11 cellular contexts compared by ENCODE assay signal in genomic region chr12:32559434-32559833, GRCh38.
A peak's percentile ranks its signal among the peaks of the same experiment; 100 is the strongest.
DNase-seq lines count a peak whose midpoint lies in the region; ATAC-seq and TF ChIP-seq lines count a peak whose summit lies in the region.
"Had no signal": no experiment of that assay in that cellular context is flagged by ENCODE, and none has a peak within 500 bp of the region (broad histone marks: within the 10 kb centered on the region; RNA-seq: fewer than 3 reads in every experiment).

No MANE protein-coding gene starts in this region.

- H4K91ac ChIP-seq in neuronal stem cell (ENCODE audit: low read depth, low read length, poor library complexity), result no peak overlapping the region

- CTCF ChIA-PET in CD8-positive, alpha-beta memory T cell (lab: Charles Lee), result no interaction called here

- no peak overlapping the region for H2AFZ ChIP-seq in osteoblast (ENCODE audit: low read length)
- no peak overlapping the region for H2AFZ ChIP-seq in neuronal stem cell (ENCODE audit: low read length)

- H3K4me1 ChIP-seq in colonic mucosa (no peaks in the 10 kb centered on the region), osteoblast (ENCODE audit: insufficient read depth, low read length) (no peaks in the 10 kb centered on the region), neuronal stem cell (ENCODE audit: control insufficient read depth in 2 of 2, insufficient read depth in 1 of 2, low read depth in 1 of 2, low read length in 2 of 2) (peaks cover 5 to 8% of the 10 kb centered on the region in 2 donors)
- no peaks in the 10 kb centered on the region for H3K4me1 ChIP-seq in CD8-positive, alpha-beta memory T cell (ENCODE audit: insufficient read depth, low read length)

- H2BK15ac ChIP-seq in neuronal stem cell (ENCODE audit: low read length), result no peak overlapping the region

- H4K20me1 ChIP-seq in osteoblast (ENCODE audit: insufficient read depth, low read length), result no peaks in the 10 kb centered on the region

- H3K4me2 ChIP-seq in osteoblast (ENCODE audit: insufficient read depth, low read length), result peak overlapping the region; percentile 21
- H3K4me2 ChIP-seq in neuronal stem cell (ENCODE audit: insufficient read depth, low read length, poor library complexity, severe bottlenecking), result no peak overlapping the region

- ATAC-seq in GM18867 (IDR thresholded peaks at IDR 0.05; ENCODE audit: unreplicated experiment) (peak; percentile 6), HG02938 (IDR thresholded peaks at IDR 0.05; ENCODE audit: unreplicated experiment) (peak; percentile 15), GM21360 (IDR thresholded peaks at IDR 0.05; ENCODE audit: unreplicated experiment) (no peak)

- H3K9me3 Mint-ChIP-seq in CD8-positive, alpha-beta memory T cell, result peaks cover 0 to 2% (median 0%) of the 10 kb centered on the region in 5 donors

- POLR2A ChIA-PET in CD8-positive, alpha-beta memory T cell (lab: Charles Lee), result no interaction called here

- H3K4me3 ChIP-seq in colonic mucosa (no peak overlapping the region), osteoblast (ENCODE audit: insufficient read depth, low read length) (no peak overlapping the region), neuronal stem cell (ENCODE audit: low read length in 2 of 2) (no peak overlapping the region)
- no peak overlapping the region for H3K4me3 ChIP-seq in CD8-positive, alpha-beta memory T cell (ENCODE audit: low read length)
- H3K4me3 ChIP-seq: esophagus muscularis mucosa had no signal

- H3K27me3 Mint-ChIP-seq in CD8-positive, alpha-beta memory T cell, result peaks cover 2 to 3% of the 10 kb centered on the region in 2 donors

- H3K9ac ChIP-seq in colonic mucosa (ENCODE audit: low read depth in 2 of 2, low read length in 2 of 2), result no peak overlapping the region
- H3K9ac ChIP-seq in neuronal stem cell (ENCODE audit: low read depth, low read length, poor library complexity), result no peak overlapping the region

- H3K27ac Mint-ChIP-seq in CD8-positive, alpha-beta memory T cell, result no peak overlapping the region

- H3K14ac ChIP-seq in neuronal stem cell (ENCODE audit: low read length), result no peak overlapping the region

- H3K27me3 ChIP-seq in colonic mucosa (no peaks in the 10 kb centered on the region), osteoblast (ENCODE audit: insufficient read depth, low read length) (no peaks in the 10 kb centered on the region), neuronal stem cell (ENCODE audit: control insufficient read depth in 3 of 3, insufficient read depth in 3 of 3, low read depth in 1 of 3, low read length in 3 of 3) (no peaks in the 10 kb centered on the region)
- no peaks in the 10 kb centered on the region for H3K27me3 ChIP-seq in CD8-positive, alpha-beta memory T cell (ENCODE audit: insufficient read depth, low read length, poor library complexity, severe bottlenecking)
- H3K27me3 ChIP-seq: esophagus muscularis mucosa had no signal

- no peaks in the 10 kb centered on the region for H3K79me2 ChIP-seq in osteoblast (ENCODE audit: insufficient read depth, low read length)

- DNase-seq in colonic mucosa (no peak), osteoblast (ENCODE audit: insufficient read length, low spot score, missing footprints) (no peak), neuronal stem cell (ENCODE audit: low spot score) (no peak), dermis blood vessel endothelial cell (no peak)
- no peak for DNase-seq in CD8-positive, alpha-beta memory T cell
- DNase-seq: Caco-2, NCI-H2029 treated with DMSO at 0.1 percent for 48 hours had no signal

- H3K36me3 Mint-ChIP-seq in CD8-positive, alpha-beta memory T cell, result no peaks in the 10 kb centered on the region

- WGBS in neuronal stem cell (ENCODE audit: extremely low coverage in 2 of 2, insufficient read length in 2 of 2, insufficient replicate concordance in 1 of 2), 2 donors, result no CpG with 5 or more reads among the region's 3 CpGs

- H3K79me1 ChIP-seq in neuronal stem cell (ENCODE audit: low read depth, low read length), result peaks cover 6% of the 10 kb centered on the region

- intact Hi-C loops in colonic mucosa (cut with DNase I), result no loop called here

- peak overlapping the region; percentile 18 for H3K27ac ChIP-seq in colonic mucosa
- no peak overlapping the region for H3K27ac ChIP-seq in osteoblast (ENCODE audit: low read depth, low read length)
- H3K27ac ChIP-seq in CD8-positive, alpha-beta memory T cell (ENCODE audit: low read depth, low read length), result no peak overlapping the region
- H3K27ac ChIP-seq in neuronal stem cell (replicated peaks; ENCODE audit: low read length), result no peak overlapping the region

- H3K36me3 ChIP-seq in colonic mucosa, result no peaks in the 10 kb centered on the region
- no peaks in the 10 kb centered on the region for H3K36me3 ChIP-seq in osteoblast (ENCODE audit: insufficient read depth, low read length)
- H3K36me3 ChIP-seq in CD8-positive, alpha-beta memory T cell (ENCODE audit: insufficient read depth, low read length), result no peaks in the 10 kb centered on the region
- H3K36me3 ChIP-seq in neuronal stem cell (replicated peaks in 1 of 2; ENCODE audit: control insufficient read depth in 2 of 2, insufficient read depth in 2 of 2, low read length in 2 of 2), result peaks cover 6% of the 10 kb centered on the region in 2 donors

- H4K8ac ChIP-seq in neuronal stem cell (ENCODE audit: low read depth, low read length), result no peak overlapping the region

- H2BK5ac ChIP-seq in neuronal stem cell (ENCODE audit: low read length), result no peak overlapping the region

- no peaks in the 10 kb centered on the region for H3K4me1 Mint-ChIP-seq in CD8-positive, alpha-beta memory T cell

- H3K9me3 ChIP-seq in colonic mucosa (no peaks in the 10 kb centered on the region), osteoblast (ENCODE audit: low read depth, low read length) (no peaks in the 10 kb centered on the region), neuronal stem cell (replicated peaks in 1 of 2; ENCODE audit: control insufficient read depth in 2 of 2, insufficient read depth in 1 of 2, low read depth in 1 of 2, low read length in 2 of 2) (peaks cover 3 to 6% of the 10 kb centered on the region in 2 donors)
- H3K9me3 ChIP-seq in CD8-positive, alpha-beta memory T cell (ENCODE audit: low read length), result no peaks in the 10 kb centered on the region
- H3K9me3 ChIP-seq: Caco-2, esophagus muscularis mucosa had no signal

- no peak overlapping the region for H3K18ac ChIP-seq in neuronal stem cell (ENCODE audit: low read length)

- no peak overlapping the region for H2BK12ac ChIP-seq in neuronal stem cell (ENCODE audit: low read length)

- no peak overlapping the region for H3K4ac ChIP-seq in neuronal stem cell (ENCODE audit: low read length)

- no peak overlapping the region for H3K23ac ChIP-seq in neuronal stem cell (ENCODE audit: low read depth, low read length, poor library complexity)

- H3K4me3 Mint-ChIP-seq in CD8-positive, alpha-beta memory T cell, result no peak overlapping the region

- TF ChIP-seq CTCF in colonic mucosa (IDR thresholded peaks at IDR 0.05) (no peak), osteoblast (IDR thresholded peaks at IDR 0.05; ENCODE audit: extremely low read depth, low read depth, low read length) (no peak)

- H2AK5ac ChIP-seq in neuronal stem cell (ENCODE audit: low read depth, low read length), result no peak overlapping the region

- H2BK120ac ChIP-seq in neuronal stem cell (ENCODE audit: low read depth, low read length), result no peak overlapping the region
